In the genomic region with DNA sequence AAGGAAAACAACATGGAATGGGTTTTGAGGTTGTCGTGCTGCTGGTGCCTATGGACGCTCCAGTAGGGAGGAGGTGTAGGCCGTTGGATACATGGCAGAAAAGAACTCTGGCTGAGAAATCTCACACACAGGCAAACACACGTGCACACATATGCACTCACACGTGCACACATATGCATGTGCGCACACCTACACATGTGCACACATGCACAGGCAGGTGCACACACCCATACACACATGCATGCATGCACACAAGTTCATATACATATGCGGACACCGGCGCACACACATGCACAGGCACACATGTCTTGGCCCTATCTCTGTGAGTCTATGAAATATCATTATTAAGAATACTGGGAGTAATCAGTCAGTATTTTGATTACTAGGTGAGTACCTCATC, we compare ENCODE assay signal across 39 cellular contexts.
"Had no signal": no experiment of that assay in that cellular context is flagged by ENCODE, and none has a peak within 500 bp of the region (broad histone marks: within the 10 kb centered on the region; RNA-seq: fewer than 3 reads in every experiment).

No MANE protein-coding gene starts in this region.

- H3K27ac ChIP-seq: adrenal gland, body of pancreas, brain microvascular endothelial cell, breast epithelium, VCaP had no signal

- H3K4me3 ChIP-seq: adrenal gland, body of pancreas, breast epithelium had no signal

- H3K9me3 ChIP-seq: adrenal gland, body of pancreas had no signal

- DNase-seq: activated B cell treated with CpG ODN at 0.5 μM for 24 hours; activated CD4-positive, alpha-beta memory T cell treated with anti-CD3 and anti-CD28 coated beads for 36 hours; activated CD4-positive, alpha-beta T cell treated with anti-CD3 and anti-CD28 coated beads for 4 hours; activated CD4-positive, alpha-beta T cell treated with anti-CD3 and anti-CD28 coated beads, Interleukin-2, amount 10 ng/mL, durations not matched to agents 24 days and 14 days; activated CD4-positive, alpha-beta T cell treated with anti-CD3 and anti-CD28 coated beads, Interleukin-2, amount 50 U/mL, for 1 hour; activated CD4-positive, alpha-beta T cell treated with anti-CD3 and anti-CD28 coated beads, Interleukin-2, amount 50 U/mL, for 4 hours; activated CD4-positive, CD25-positive, alpha-beta regulatory T cell treated with anti-CD3 and anti-CD28 coated beads, Interleukin-2, amount 50 U/mL, for 72 hours; activated CD8-positive, alpha-beta memory T cell treated with anti-CD3 and anti-CD28 coated beads, Interleukin-2, amount 50 U/mL, for 4 hours; activated CD8-positive, alpha-beta T cell treated with anti-CD3 and anti-CD28 coated beads for 36 hours; activated effector memory CD4-positive, alpha-beta T cell treated with anti-CD3 and anti-CD28 coated beads, Interleukin-2, amount 50 U/mL, for 16 hours; activated gamma-delta T cell treated with Interleukin-2 at 50 U/mL for 16 hours; activated naive CD4-positive, alpha-beta T cell; activated naive CD4-positive, alpha-beta T cell treated with anti-CD3 and anti-CD28 coated beads for 36 hours; activated naive CD4-positive, alpha-beta T cell treated with anti-CD3 and anti-CD28 coated beads, Interleukin-2, amount 50 U/mL, for 16 hours; activated naive CD8-positive, alpha-beta T cell treated with anti-CD3 and anti-CD28 coated beads for 36 hours; activated T-cell treated with anti-CD3 and anti-CD28 coated beads for 4 hours; activated T-cell treated with anti-CD3 and anti-CD28 coated beads, Interleukin-2, amount 50 U/mL, for 1 hour; activated T-cell treated with anti-CD3 and anti-CD28 coated beads, Interleukin-2, amount 50 U/mL, for 4 hours; activated T-cell treated with anti-CD3 and anti-CD28 coated beads, Interleukin-2, amount 50 U/mL, for 72 hours; adrenal gland; amniotic stem cell; aorta; body of pancreas; brain microvascular endothelial cell; caudate nucleus; cerebellar nuclear complex; T-helper 1 cell; T-helper 2 cell; T-helper 9 cell had no signal

- H3K36me3 Mint-ChIP-seq: activated CD4-positive, alpha-beta memory T cell treated with anti-CD3 and anti-CD28 coated beads for 36 hours; activated naive CD8-positive, alpha-beta T cell treated with anti-CD3 and anti-CD28 coated beads for 36 hours had no signal

- FAIRE-seq: astrocyte, TTC549 had no signal

- H3K4me1 ChIP-seq: adrenal gland, body of pancreas, breast epithelium had no signal

- H3K4me1 Mint-ChIP-seq: activated B cell treated with CpG ODN at 0.5 μM for 24 hours; activated CD4-positive, alpha-beta T cell treated with anti-CD3 and anti-CD28 coated beads, Interleukin-2, amount 10 ng/mL, durations not matched to agents 24 days and 14 days; activated naive CD8-positive, alpha-beta T cell treated with anti-CD3 and anti-CD28 coated beads for 36 hours; central memory CD8-positive, alpha-beta T cell had no signal

- ATAC-seq: activated CD8-positive, alpha-beta T cell treated with anti-CD3 and anti-CD28 coated beads for 36 hours; activated naive CD4-positive, alpha-beta T cell treated with anti-CD3 and anti-CD28 coated beads, Interleukin-2, amount 50 U/mL, for 72 hours; activated T-cell treated with anti-CD3 and anti-CD28 coated beads, Interleukin-2, amount 50 U/mL, for 4 hours; activated T-cell treated with anti-CD3 and anti-CD28 coated beads, Interleukin-2, amount 50 U/mL, for 72 hours; activated T-helper 17 cell treated with anti-CD3 and anti-CD28 coated beads, Interleukin-2, amount 50 U/mL, for 72 hours; body of pancreas had no signal

- H3K27me3 ChIP-seq: body of pancreas, brain microvascular endothelial cell, breast epithelium had no signal

- H3K27ac Mint-ChIP-seq: activated B cell treated with CpG ODN at 0.5 μM for 24 hours; activated CD4-positive, alpha-beta memory T cell treated with anti-CD3 and anti-CD28 coated beads for 36 hours; activated CD4-positive, alpha-beta T cell treated with anti-CD3 and anti-CD28 coated beads, Interleukin-2, amount 10 ng/mL, durations not matched to agents 24 days and 14 days; activated CD8-positive, alpha-beta T cell treated with anti-CD3 and anti-CD28 coated beads for 36 hours; activated naive CD4-positive, alpha-beta T cell treated with anti-CD3 and anti-CD28 coated beads for 36 hours; activated naive CD4-positive, alpha-beta T cell treated with anti-CD3 and anti-CD28 coated beads, Interleukin-2, amount 50 U/mL, for 72 hours; activated naive CD8-positive, alpha-beta T cell treated with anti-CD3 and anti-CD28 coated beads for 36 hours; activated T-cell treated with anti-CD3 and anti-CD28 coated beads, Interleukin-2, amount 50 U/mL, for 72 hours; activated T-helper 1 cell treated with anti-CD3 and anti-CD28 coated beads, Interleukin-12 subunit alpha, Interleukin-12 subunit beta, Interleukin-2, Interleukin-4 antibody, amounts not matched to agents 30 ng/mL and 10 ng/mL and 1 ng/mL, durations not matched to agents 14 hours and 24 hours and 36 hours; activated T-helper 17 cell treated with anti-CD3 and anti-CD28 coated beads, Interleukin-2, amount 50 U/mL, for 72 hours; T-helper 1 cell treated with Interleukin-12 subunit alpha and Interleukin-12 subunit beta and Interleukin-4 antibody, amounts not matched to agents 30 μg/mL and 1 μg/mL, for 36 hours; T-helper 2 cell treated with Interferon-gamma antibody and Interleukin-4, amounts not matched to agents 5 μg/mL and 100 μg/mL, for 36 hours had no signal

- H3K4me3 Mint-ChIP-seq: activated B cell treated with CpG ODN at 0.5 μM for 24 hours; activated CD4-positive, alpha-beta memory T cell treated with anti-CD3 and anti-CD28 coated beads for 36 hours; activated CD4-positive, alpha-beta T cell treated with anti-CD3 and anti-CD28 coated beads, Interleukin-2, amount 10 ng/mL, durations not matched to agents 24 days and 14 days; activated CD8-positive, alpha-beta T cell treated with anti-CD3 and anti-CD28 coated beads for 36 hours; activated naive CD4-positive, alpha-beta T cell treated with anti-CD3 and anti-CD28 coated beads for 36 hours; activated naive CD8-positive, alpha-beta T cell treated with anti-CD3 and anti-CD28 coated beads for 36 hours; activated T-cell treated with anti-CD3 and anti-CD28 coated beads, Interleukin-2, amount 50 U/mL, for 4 hours; activated T-cell treated with anti-CD3 and anti-CD28 coated beads, Interleukin-2, amount 50 U/mL, for 72 hours; activated T-helper 1 cell treated with anti-CD3 and anti-CD28 coated beads, Interleukin-12 subunit alpha, Interleukin-12 subunit beta, Interleukin-2, Interleukin-4 antibody, amounts not matched to agents 30 ng/mL and 10 ng/mL and 1 ng/mL, durations not matched to agents 14 hours and 24 hours and 36 hours; activated T-helper 17 cell treated with anti-CD3 and anti-CD28 coated beads, Interleukin-2, amount 50 U/mL, for 72 hours; central memory CD8-positive, alpha-beta T cell; T-helper 1 cell treated with Interleukin-12 subunit alpha and Interleukin-12 subunit beta and Interleukin-4 antibody, amounts not matched to agents 30 μg/mL and 1 μg/mL, for 36 hours; T-helper 2 cell treated with Interferon-gamma antibody and Interleukin-4, amounts not matched to agents 5 μg/mL and 100 μg/mL, for 36 hours had no signal

- H3K36me3 ChIP-seq: adrenal gland, brain microvascular endothelial cell, breast epithelium had no signal
